In the genomic region with DNA sequence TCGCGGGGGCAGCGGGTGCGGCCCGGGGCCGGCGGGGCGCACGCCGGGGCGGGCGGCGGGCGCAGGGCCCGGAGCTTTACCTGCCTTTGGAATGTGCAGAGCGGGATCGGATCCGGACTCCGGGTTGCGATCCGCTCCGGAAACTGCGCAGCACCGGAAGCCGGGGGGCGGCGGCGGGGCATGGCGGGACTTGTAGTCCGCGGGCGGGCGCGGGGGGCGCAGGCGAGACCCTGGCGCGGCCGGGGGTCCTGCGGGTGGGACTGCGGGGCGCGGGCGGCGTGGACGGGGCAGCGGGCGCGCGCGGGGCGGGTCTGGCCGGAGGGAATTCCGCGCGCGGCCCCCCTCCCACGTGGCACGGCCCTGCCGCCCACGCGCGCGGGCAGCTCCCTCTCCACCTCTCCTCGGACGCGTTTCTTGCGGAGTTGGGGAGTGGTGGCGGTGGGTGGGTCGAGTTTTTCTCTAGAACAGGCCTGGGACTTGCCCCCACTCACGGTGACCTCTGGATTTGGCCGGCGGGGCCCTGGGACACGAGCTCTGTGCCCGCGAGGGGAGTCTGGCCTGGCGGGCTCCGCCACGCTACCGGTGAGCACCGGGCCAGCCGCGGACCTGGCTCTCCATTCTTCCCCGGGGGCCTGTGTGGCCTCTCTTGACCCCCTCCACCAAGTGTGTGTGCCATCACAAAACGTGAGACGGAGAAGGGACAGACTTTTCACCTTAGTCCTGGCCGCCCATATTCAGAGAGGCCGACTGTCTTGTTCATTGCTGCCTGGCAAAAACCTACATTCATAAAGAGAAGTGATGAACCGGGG, we compare ENCODE assay signal across 8 cellular contexts. TPM values are rescaled to one million over a fixed set of nuclear protein-coding genes. Genes with fewer than 3 reads are reported as not detected.
DNase-seq lines count a peak whose midpoint lies in the region; ATAC-seq and TF ChIP-seq lines count a peak whose summit lies in the region.

A gene with protein sequence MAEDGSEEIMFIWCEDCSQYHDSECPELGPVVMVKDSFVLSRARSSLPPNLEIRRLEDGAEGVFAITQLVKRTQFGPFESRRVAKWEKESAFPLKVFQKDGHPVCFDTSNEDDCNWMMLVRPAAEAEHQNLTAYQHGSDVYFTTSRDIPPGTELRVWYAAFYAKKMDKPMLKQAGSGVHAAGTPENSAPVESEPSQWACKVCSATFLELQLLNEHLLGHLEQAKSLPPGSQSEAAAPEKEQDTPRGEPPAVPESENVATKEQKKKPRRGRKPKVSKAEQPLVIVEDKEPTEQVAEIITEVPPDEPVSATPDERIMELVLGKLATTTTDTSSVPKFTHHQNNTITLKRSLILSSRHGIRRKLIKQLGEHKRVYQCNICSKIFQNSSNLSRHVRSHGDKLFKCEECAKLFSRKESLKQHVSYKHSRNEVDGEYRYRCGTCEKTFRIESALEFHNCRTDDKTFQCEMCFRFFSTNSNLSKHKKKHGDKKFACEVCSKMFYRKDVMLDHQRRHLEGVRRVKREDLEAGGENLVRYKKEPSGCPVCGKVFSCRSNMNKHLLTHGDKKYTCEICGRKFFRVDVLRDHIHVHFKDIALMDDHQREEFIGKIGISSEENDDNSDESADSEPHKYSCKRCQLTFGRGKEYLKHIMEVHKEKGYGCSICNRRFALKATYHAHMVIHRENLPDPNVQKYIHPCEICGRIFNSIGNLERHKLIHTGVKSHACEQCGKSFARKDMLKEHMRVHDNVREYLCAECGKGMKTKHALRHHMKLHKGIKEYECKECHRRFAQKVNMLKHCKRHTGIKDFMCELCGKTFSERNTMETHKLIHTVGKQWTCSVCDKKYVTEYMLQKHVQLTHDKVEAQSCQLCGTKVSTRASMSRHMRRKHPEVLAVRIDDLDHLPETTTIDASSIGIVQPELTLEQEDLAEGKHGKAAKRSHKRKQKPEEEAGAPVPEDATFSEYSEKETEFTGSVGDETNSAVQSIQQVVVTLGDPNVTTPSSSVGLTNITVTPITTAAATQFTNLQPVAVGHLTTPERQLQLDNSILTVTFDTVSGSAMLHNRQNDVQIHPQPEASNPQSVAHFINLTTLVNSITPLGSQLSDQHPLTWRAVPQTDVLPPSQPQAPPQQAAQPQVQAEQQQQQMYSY (minus strand): TSS at position 155 of the 809 bp plus-strand sequence. CDS start 18,981 bp downstream, outside the sequence.

- DNase-seq in A673 (ENCODE audit: low spot score) (peak; percentile 90), NCI-H2227 treated with DMSO at 0.1 percent for 48 hours (lab: John Stamatoyannopoulos, UW) (peak; percentile 75), cerebellum (ENCODE audit: low spot score) (peak; percentile 84)
- DNase-seq in activated CD4-positive, alpha-beta T cell treated with anti-CD3 and anti-CD28 coated beads for 24 hours (ENCODE audit: low read depth in 2 of 2): peak; percentile 75 to 80
- DNase-seq in stimulated activated CD4-positive, alpha-beta T cell treated with anti-CD3 and anti-CD28 coated beads, Interleukin-1b, Interleukin-23, amount 100 ng/mL, for 24 hours (ENCODE audit: low read depth in 4 of 4, low spot score in 1 of 4): peak; percentile 68 to 84 (median 79)

- H3K9me3 ChIP-seq in A673 (ENCODE audit: low read depth, low read length, poor library complexity, severe bottlenecking): no peaks in the 10 kb centered on the region

- H3K27me3 ChIP-seq in A673 (replicated peaks; ENCODE audit: insufficient read depth, low read depth, low read length, poor library complexity): no peaks in the 10 kb centered on the region
- no peaks in the 10 kb centered on the region for H3K27me3 ChIP-seq in layer of hippocampus (ENCODE audit: control insufficient read depth, insufficient read depth, low read length)

- TF ChIP-seq CTCF in A673 (conservative IDR thresholded peaks at IDR 0.05; ENCODE audit: low read depth, low read length): no peak

- peaks cover 13% of the 10 kb centered on the region for H3K4me1 ChIP-seq in A673 (ENCODE audit: insufficient read depth, low read length, poor library complexity, severe bottlenecking)

- H3K36me3 ChIP-seq in A673 (ENCODE audit: insufficient read depth, low read length, poor library complexity, severe bottlenecking): no peaks in the 10 kb centered on the region

- H3K27ac ChIP-seq in A673 (ENCODE audit: low read depth, low read length, poor library complexity, severe bottlenecking) (peak within 1 kb of the TSS; percentile 96), layer of hippocampus (ENCODE audit: low read depth, low read length) (peak within 1 kb of the TSS; percentile 77)

- POLR2A ChIA-PET in A673 (lab: Charles Lee; ENCODE audit: low non-redundant PET): no interaction called here

- ATAC-seq in GM18517 (IDR thresholded peaks at IDR 0.05; ENCODE audit: unreplicated experiment) (peak; percentile 69), HG03045 (IDR thresholded peaks at IDR 0.05; ENCODE audit: unreplicated experiment) (peak; percentile 66)

- CTCF ChIA-PET in A673 (lab: Charles Lee): no interaction called here

- no TSS peak for BruUV-seq in A673 (replicated peaks; lab: Mats Ljungman, UMichigan)

- intact Hi-C loops in A673 (cut with micrococcal nuclease; ENCODE audit: unreplicated experiment): no loop called here

- peak within 1 kb of the TSS; percentile 81 for H3K4me3 ChIP-seq in A673 (ENCODE audit: low read depth, low read length, poor library complexity, severe bottlenecking)

RNA-seq across cellular contexts. Expression of the gene that starts here (rescaled TPM):
- total RNA-seq in A673 (2021) (16.7 and 17.8 TPM in 2 replicates), cerebellum (8.2 TPM)

Comparison
In these comparisons a context has a peak if more than half of its experiments do, and no peak if none do; other contexts are left out.
1. Peak in every context shown above with its lines: DNase-seq, ATAC-seq, H3K4me3 ChIP-seq and H3K27ac ChIP-seq.